In the genomic region with DNA sequence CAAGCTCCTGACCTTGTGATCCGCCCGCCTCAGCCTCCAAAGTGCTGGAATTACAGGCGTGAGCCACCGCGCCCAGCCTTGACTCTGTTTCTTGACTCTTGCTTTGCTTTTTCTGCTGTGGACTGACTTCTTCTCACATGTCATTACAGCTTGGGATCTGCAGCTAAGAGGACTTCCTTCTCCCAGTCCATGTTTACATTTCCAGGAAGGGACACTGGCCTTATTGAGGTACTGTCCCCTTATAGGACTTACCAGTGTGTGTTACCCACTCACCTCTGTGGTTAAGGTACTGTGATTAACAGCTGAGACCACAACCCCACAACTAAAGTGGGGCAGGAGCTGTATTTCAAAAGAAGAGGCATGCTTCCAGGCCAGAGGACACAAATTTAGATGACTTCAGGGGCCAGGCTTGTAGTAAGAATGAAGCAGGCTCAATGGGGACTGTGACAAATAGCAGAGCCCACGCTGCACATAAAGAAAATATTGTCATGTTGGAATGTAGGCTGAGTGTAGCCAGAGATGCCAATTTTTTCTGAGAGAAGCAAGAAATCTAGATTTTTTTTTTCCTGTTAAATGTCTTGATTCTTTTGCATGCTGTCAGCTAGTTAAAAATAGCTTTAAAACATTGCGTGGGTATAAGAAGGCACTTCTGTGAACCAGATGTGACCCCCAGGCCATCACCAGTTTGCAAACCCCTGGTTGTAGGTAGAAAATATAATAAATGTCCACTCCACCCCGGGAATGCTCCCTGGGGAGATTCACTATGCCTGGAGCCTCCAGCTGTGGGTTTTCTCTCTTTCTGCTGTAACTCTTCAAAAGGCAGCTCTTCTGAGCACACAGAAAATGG, we compare ENCODE assay signal across 13 cellular contexts.
DNase-seq lines count a peak whose midpoint lies in the region; ATAC-seq and TF ChIP-seq lines count a peak whose summit lies in the region.
"Had no signal": no experiment of that assay in that cellular context is flagged by ENCODE, and none has a peak within 500 bp of the region (broad histone marks: within the 10 kb centered on the region; RNA-seq: fewer than 3 reads in every experiment).

No MANE protein-coding gene starts in this region.

- H3K4ac ChIP-seq in trophoblast cell (ENCODE audit: low read depth, low read length) = no peak overlapping the region

- 0 out of 22 replicates have a peak overlapping the region, but pooled peaks of 1 of the 11 experiments have one; percentile 13 for H3K9ac ChIP-seq in BLaER1 treated with 17β-estradiol and CSF1 and Interleukin-3, amounts not matched to agents 10 nM and 100 nM
- no peak overlapping the region for H3K9ac ChIP-seq in trophoblast cell (ENCODE audit: low read length)

- peak; percentile 79 for ATAC-seq in SK-N-SH treated with all-trans-retinoic acid at 6 μM for 48 hours
- ATAC-seq: Panc1 had no signal

- peaks cover 5% of the 10 kb centered on the region for H3K79me1 ChIP-seq in trophoblast cell (ENCODE audit: low read length)

- H3K27ac ChIP-seq in BLaER1 treated with 17β-estradiol and CSF1 and Interleukin-3, amounts not matched to agents 10 nM and 100 nM = no peak overlapping the region
- peak overlapping the region; percentile 52 for H3K27ac ChIP-seq in trophoblast cell (ENCODE audit: low read depth, low read length)

- no peak overlapping the region for H2BK5ac ChIP-seq in trophoblast cell (ENCODE audit: low read depth, low read length, poor library complexity)

- H4K20me1 ChIP-seq in BLaER1 treated with 17β-estradiol and CSF1 and Interleukin-3, amounts not matched to agents 10 nM and 100 nM = no peaks in the 10 kb centered on the region

- H3K4me2 ChIP-seq in BLaER1 treated with 17β-estradiol and CSF1 and Interleukin-3, amounts not matched to agents 10 nM and 100 nM = peak overlapping the region in 6 of 11 experiments; percentile 0 to 18 (median 4); a peak in 3 of 22 replicates
- H3K4me2 ChIP-seq in trophoblast cell (ENCODE audit: low read length) = peak overlapping the region; percentile 25

- peaks cover 0 to 19% (median 15%) of the 10 kb centered on the region in 11 experiments; a peak in 17 of 22 replicates for H3K9me3 ChIP-seq in BLaER1 treated with 17β-estradiol and CSF1 and Interleukin-3, amounts not matched to agents 10 nM and 100 nM (replicated peaks in 1 of 11)
- H3K9me3 ChIP-seq in trophoblast cell (ENCODE audit: insufficient read depth, low read depth, low read length) = no peaks in the 10 kb centered on the region

- no peak overlapping the region for H3K4me3 ChIP-seq in BLaER1 treated with 17β-estradiol and CSF1 and Interleukin-3, amounts not matched to agents 10 nM and 100 nM
- H3K4me3 ChIP-seq in fibroblast of the aortic adventitia (ENCODE audit: low read depth, low read length) = no peak overlapping the region
- no peak overlapping the region for H3K4me3 ChIP-seq in trophoblast cell (ENCODE audit: low read depth, low read length)

- no peak overlapping the region for H3K14ac ChIP-seq in trophoblast cell (ENCODE audit: low read length)

- peak overlapping the region; percentile 28 for H4K8ac ChIP-seq in trophoblast cell (ENCODE audit: low read depth, low read length)

- no peak overlapping the region for H4K12ac ChIP-seq in trophoblast cell (ENCODE audit: low read depth, low read length)

- H3K27me3 ChIP-seq in BLaER1 treated with 17β-estradiol and CSF1 and Interleukin-3, amounts not matched to agents 10 nM and 100 nM = no peaks in the 10 kb centered on the region
- H3K27me3 ChIP-seq in trophoblast cell (ENCODE audit: insufficient read depth, low read length) = no peaks in the 10 kb centered on the region

- no peak overlapping the region for H2AFZ ChIP-seq in trophoblast cell (ENCODE audit: insufficient read depth, low read length, poor library complexity)

- peak overlapping the region; percentile 35 for H3K18ac ChIP-seq in trophoblast cell (ENCODE audit: low read length)

- DNase-seq in fibroblast of the aortic adventitia (ENCODE audit: low read depth) (peak; percentile 43), trophoblast cell (no peak), H4 (ENCODE audit: low spot score) (no peak), cerebellar nuclear complex (lab: John Stamatoyannopoulos, UW) (no peak)
- no peak for DNase-seq in activated CD4-positive, alpha-beta T cell treated with anti-CD3 and anti-CD28 coated beads for 48 hours
- DNase-seq in stimulated activated naive CD4-positive, alpha-beta T cell (lab: John Stamatoyannopoulos, UW) = no peak
- DNase-seq: AML-193, DMS 273 treated with DMSO at 0.1 percent for 48 hours, NCI-H748 treated with DMSO at 0.1 percent for 48 hours, T-helper 1 cell had no signal

- no peak overlapping the region for H3K23ac ChIP-seq in trophoblast cell (ENCODE audit: low read length)

- peaks cover 20 to 42% (median 28%) of the 10 kb centered on the region in 10 experiments for H3K4me1 ChIP-seq in BLaER1 treated with 17β-estradiol and CSF1 and Interleukin-3, amounts not matched to agents 10 nM and 100 nM
- H3K4me1 ChIP-seq in trophoblast cell (ENCODE audit: control insufficient read depth in 1 of 2, insufficient read depth in 2 of 2, low read length in 2 of 2) = peaks cover 10 to 11% of the 10 kb centered on the region in 2 experiments

- peak overlapping the region; percentile 24 for H2BK120ac ChIP-seq in trophoblast cell (ENCODE audit: insufficient read depth, low read length, poor library complexity)

- no CpG with 5 or more reads among the region's 8 CpGs for WGBS in trophoblast cell (ENCODE audit: extremely low coverage, insufficient coverage, insufficient read length)

- no peaks in the 10 kb centered on the region for H3K36me3 ChIP-seq in BLaER1 treated with 17β-estradiol and CSF1 and Interleukin-3, amounts not matched to agents 10 nM and 100 nM
- no peaks in the 10 kb centered on the region for H3K36me3 ChIP-seq in trophoblast cell (ENCODE audit: control insufficient read depth in 1 of 2, insufficient read depth in 2 of 2, low read length in 2 of 2)

- H2BK12ac ChIP-seq in trophoblast cell (ENCODE audit: low read length) = peak overlapping the region; percentile 82

- H2AK5ac ChIP-seq in trophoblast cell (ENCODE audit: low read length) = no peak overlapping the region

- no peaks in the 10 kb centered on the region for H3K79me2 ChIP-seq in trophoblast cell (ENCODE audit: control insufficient read depth, insufficient read depth, low read length, poor library complexity)

- peak overlapping the region; percentile 28 for H4K91ac ChIP-seq in trophoblast cell (ENCODE audit: low read depth, low read length)

- TF ChIP-seq CTCF in fibroblast of the aortic adventitia (IDR thresholded peaks at IDR 0.05; ENCODE audit: insufficient read depth, low read length) = no peak

TF ChIP-seq in SK-N-SH treated with all-trans-retinoic acid at 6 μM for 48 hours, 23 proteins besides CTCF, POLR2A, EP300 and RAD21:
- peak; percentile 41 for TF ChIP-seq TCF4 (CRISPR knock-in tag; IDR thresholded peaks at IDR 0.05; ENCODE audit: borderline replicate concordance)
- TF ChIP-seq ISL1 (CRISPR knock-in tag; IDR thresholded peaks at IDR 0.05) = peak; percentile 75
- TF ChIP-seq ARNTL (CRISPR knock-in tag; IDR thresholded peaks at IDR 0.05; ENCODE audit: borderline replicate concordance, low read depth) = no peak
TF ChIP-seq in SK-N-SH treated with all-trans-retinoic acid at 6 μM for 48 hours: peak in this region for 2.
